Comparison of ENCODE assay signal across 1 cellular context in the genomic region with DNA sequence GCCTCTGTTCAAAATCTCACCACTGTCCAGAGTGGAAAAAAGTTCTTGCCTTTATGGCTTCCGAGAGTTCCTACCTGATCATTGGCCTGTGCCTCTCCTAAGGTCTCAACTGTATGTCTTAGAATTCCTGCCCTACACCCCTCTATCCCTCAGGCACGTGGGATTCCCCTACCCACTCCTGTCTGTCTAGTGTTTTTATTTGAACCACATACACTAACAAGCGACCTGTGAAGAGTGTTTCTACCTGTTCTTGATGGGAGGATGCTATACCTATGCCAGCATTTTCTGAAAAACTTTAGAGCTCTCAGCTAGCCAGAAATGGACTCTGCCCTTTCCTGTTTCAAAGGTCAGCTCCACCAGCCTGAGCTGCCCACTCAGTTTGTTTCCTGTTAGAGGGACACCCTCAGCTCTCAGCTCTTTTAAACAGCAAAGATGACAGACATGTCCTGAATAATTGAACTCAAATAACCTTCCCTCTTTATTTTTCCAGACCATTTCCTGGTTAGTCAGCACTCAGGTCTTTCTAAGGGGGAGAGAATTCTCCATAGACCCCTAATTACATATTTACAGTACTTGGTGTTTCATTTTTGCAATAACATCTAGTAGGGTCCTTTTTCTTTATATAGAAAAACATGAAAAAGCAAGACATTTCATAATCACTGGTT.
TF ChIP-seq lines count a peak whose summit lies in the region.

No MANE protein-coding gene starts in this region.

TF ChIP-seq in liver, 16 proteins besides CTCF, POLR2A, EP300 and RAD21 (continued from another document):
- TF ChIP-seq, protein P1, sequence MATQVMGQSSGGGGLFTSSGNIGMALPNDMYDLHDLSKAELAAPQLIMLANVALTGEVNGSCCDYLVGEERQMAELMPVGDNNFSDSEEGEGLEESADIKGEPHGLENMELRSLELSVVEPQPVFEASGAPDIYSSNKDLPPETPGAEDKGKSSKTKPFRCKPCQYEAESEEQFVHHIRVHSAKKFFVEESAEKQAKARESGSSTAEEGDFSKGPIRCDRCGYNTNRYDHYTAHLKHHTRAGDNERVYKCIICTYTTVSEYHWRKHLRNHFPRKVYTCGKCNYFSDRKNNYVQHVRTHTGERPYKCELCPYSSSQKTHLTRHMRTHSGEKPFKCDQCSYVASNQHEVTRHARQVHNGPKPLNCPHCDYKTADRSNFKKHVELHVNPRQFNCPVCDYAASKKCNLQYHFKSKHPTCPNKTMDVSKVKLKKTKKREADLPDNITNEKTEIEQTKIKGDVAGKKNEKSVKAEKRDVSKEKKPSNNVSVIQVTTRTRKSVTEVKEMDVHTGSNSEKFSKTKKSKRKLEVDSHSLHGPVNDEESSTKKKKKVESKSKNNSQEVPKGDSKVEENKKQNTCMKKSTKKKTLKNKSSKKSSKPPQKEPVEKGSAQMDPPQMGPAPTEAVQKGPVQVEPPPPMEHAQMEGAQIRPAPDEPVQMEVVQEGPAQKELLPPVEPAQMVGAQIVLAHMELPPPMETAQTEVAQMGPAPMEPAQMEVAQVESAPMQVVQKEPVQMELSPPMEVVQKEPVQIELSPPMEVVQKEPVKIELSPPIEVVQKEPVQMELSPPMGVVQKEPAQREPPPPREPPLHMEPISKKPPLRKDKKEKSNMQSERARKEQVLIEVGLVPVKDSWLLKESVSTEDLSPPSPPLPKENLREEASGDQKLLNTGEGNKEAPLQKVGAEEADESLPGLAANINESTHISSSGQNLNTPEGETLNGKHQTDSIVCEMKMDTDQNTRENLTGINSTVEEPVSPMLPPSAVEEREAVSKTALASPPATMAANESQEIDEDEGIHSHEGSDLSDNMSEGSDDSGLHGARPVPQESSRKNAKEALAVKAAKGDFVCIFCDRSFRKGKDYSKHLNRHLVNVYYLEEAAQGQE (IDR thresholded peaks at IDR 0.05): peak; percentile 68
TF ChIP-seq in liver: peak in this region for 15.
